ENCODE assay signal across 1 cellular context in genomic region chr6:117531346-117531745, GRCh38.
TF ChIP-seq lines count a peak whose summit lies in the region.

No MANE protein-coding gene starts in this region.

TF ChIP-seq in IMR-90, 13 proteins besides CTCF, POLR2A, EP300 and RAD21 (continued from another document):
- no peak for TF ChIP-seq CEBPB (IDR thresholded peaks at IDR 0.05; ENCODE audit: low read depth, low read length)
- TF ChIP-seq MXI1 (IDR thresholded peaks at IDR 0.05; ENCODE audit: borderline replicate concordance, low read depth, low read length): no peak
